1 cellular context compared by ENCODE assay signal in the genomic region with DNA sequence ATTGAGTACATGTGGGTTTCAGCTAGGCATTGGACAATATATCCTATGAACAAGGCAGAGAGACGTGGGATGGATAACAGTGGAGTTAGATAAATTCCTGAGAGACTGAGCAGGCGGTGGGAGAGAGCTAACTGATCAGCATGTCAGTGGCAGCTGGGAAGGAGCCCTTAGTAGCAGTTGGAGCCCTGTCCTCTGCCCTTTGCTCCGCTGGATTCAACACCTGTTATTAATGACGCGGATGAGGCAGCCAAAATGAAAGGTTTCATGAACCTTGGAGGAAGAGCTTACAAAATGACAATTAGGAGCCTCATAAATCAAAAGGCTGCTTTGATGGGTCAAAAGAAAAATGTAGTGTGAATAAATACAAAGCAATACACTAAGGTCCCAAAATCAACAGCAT.
TF ChIP-seq lines count a peak whose summit lies in the region.

No MANE protein-coding gene starts in this region.

TF ChIP-seq in GM23338, 12 proteins besides CTCF, POLR2A, EP300 and RAD21 (continued from another document):
- TF ChIP-seq ZNF462 (CRISPR knock-in tag; IDR thresholded peaks at IDR 0.05) (no peak), ETS1 (IDR thresholded peaks at IDR 0.05) (no peak), EZH2phosphoT487 (IDR thresholded peaks at IDR 0.05; ENCODE audit: unreplicated experiment) (no peak)
